1 cellular context compared by ENCODE assay signal in the genomic region with DNA sequence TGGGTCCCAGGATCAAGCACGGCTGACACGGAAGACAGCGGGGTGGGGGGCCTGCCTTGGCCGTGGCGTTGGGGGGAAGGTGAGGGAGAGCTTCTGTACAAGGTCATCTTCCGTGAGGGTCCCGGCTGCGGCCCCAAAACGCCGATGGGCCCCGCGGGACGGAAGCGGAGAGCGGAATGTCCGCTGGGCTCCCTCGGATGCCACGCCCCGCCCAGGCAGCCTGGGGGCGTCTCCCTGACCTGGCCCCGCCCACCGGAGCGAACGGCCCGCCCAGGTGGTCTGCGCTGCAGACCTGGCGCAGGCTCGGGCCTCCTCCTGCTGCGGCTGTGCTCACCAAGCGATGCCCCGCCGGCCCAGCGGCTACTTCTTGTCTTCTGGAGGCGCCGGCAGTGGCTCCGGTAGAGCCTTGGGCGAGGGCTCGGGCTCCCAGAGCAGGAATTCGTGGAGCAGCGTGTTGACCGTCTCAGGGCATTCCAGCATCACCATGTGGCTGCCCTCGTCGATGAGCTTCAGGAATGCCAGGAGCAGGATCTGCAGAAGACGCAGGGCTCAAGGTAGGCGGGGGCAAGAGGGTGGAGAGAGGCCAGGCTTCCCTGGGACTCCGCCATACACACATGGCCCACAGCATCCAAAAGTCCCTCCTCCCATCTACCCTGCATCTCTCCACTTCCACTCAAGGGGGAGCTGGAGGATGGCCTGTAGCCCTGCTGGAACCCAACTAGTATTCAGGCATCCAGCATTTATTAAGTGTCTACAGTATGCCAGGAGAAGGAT.
TF ChIP-seq lines count a peak whose summit lies in the region.

No MANE protein-coding gene starts in this region.

TF ChIP-seq in HCT116, 20 proteins besides CTCF, POLR2A, EP300 and RAD21 (continued from another document):
- TF ChIP-seq, protein P1, sequence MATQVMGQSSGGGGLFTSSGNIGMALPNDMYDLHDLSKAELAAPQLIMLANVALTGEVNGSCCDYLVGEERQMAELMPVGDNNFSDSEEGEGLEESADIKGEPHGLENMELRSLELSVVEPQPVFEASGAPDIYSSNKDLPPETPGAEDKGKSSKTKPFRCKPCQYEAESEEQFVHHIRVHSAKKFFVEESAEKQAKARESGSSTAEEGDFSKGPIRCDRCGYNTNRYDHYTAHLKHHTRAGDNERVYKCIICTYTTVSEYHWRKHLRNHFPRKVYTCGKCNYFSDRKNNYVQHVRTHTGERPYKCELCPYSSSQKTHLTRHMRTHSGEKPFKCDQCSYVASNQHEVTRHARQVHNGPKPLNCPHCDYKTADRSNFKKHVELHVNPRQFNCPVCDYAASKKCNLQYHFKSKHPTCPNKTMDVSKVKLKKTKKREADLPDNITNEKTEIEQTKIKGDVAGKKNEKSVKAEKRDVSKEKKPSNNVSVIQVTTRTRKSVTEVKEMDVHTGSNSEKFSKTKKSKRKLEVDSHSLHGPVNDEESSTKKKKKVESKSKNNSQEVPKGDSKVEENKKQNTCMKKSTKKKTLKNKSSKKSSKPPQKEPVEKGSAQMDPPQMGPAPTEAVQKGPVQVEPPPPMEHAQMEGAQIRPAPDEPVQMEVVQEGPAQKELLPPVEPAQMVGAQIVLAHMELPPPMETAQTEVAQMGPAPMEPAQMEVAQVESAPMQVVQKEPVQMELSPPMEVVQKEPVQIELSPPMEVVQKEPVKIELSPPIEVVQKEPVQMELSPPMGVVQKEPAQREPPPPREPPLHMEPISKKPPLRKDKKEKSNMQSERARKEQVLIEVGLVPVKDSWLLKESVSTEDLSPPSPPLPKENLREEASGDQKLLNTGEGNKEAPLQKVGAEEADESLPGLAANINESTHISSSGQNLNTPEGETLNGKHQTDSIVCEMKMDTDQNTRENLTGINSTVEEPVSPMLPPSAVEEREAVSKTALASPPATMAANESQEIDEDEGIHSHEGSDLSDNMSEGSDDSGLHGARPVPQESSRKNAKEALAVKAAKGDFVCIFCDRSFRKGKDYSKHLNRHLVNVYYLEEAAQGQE (IDR thresholded peaks at IDR 0.05; ENCODE audit: low read depth), result no peak
- TF ChIP-seq CEBPB (IDR thresholded peaks at IDR 0.05; ENCODE audit: low read depth), result no peak
- TF ChIP-seq ZFX (IDR thresholded peaks at IDR 0.05), result peak; percentile 68; the same call in 1 of the 2 replicates
- no peak for TF ChIP-seq ELF1 (IDR thresholded peaks at IDR 0.05; ENCODE audit: borderline replicate concordance, low read depth)
- TF ChIP-seq, protein P2, sequence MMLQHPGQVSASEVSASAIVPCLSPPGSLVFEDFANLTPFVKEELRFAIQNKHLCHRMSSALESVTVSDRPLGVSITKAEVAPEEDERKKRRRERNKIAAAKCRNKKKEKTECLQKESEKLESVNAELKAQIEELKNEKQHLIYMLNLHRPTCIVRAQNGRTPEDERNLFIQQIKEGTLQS (IDR thresholded peaks at IDR 0.05), result no peak
- no peak for TF ChIP-seq FOSL1 (IDR thresholded peaks at IDR 0.05; ENCODE audit: low read depth)
- TF ChIP-seq, protein P3, sequence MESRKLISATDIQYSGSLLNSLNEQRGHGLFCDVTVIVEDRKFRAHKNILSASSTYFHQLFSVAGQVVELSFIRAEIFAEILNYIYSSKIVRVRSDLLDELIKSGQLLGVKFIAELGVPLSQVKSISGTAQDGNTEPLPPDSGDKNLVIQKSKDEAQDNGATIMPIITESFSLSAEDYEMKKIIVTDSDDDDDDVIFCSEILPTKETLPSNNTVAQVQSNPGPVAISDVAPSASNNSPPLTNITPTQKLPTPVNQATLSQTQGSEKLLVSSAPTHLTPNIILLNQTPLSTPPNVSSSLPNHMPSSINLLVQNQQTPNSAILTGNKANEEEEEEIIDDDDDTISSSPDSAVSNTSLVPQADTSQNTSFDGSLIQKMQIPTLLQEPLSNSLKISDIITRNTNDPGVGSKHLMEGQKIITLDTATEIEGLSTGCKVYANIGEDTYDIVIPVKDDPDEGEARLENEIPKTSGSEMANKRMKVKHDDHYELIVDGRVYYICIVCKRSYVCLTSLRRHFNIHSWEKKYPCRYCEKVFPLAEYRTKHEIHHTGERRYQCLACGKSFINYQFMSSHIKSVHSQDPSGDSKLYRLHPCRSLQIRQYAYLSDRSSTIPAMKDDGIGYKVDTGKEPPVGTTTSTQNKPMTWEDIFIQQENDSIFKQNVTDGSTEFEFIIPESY (IDR thresholded peaks at IDR 0.05; ENCODE audit: extremely low read depth, insufficient replicate concordance, low read length), result no peak
- no peak for TF ChIP-seq SRF (IDR thresholded peaks at IDR 0.05; ENCODE audit: low read depth)
- no peak for TF ChIP-seq SIN3A (IDR thresholded peaks at IDR 0.05; ENCODE audit: low read depth)
- TF ChIP-seq CBX3 (IDR thresholded peaks at IDR 0.05; ENCODE audit: low read depth), result peak; percentile 43; the same call in 1 of the 2 replicates
- TF ChIP-seq ZNF274 (IDR thresholded peaks at IDR 0.05; ENCODE audit: low read depth, low read length), result no peak
- TF ChIP-seq EZH2phosphoT487 (IDR thresholded peaks at IDR 0.05; ENCODE audit: borderline replicate concordance), result no peak
- TF ChIP-seq JUND (IDR thresholded peaks at IDR 0.05), result no peak
- TF ChIP-seq EGR1 (IDR thresholded peaks at IDR 0.05; ENCODE audit: low read depth), result no peak
- no peak for TF ChIP-seq TCF7L2 (IDR thresholded peaks at IDR 0.05; ENCODE audit: borderline replicate concordance, extremely low read depth, insufficient read depth, insufficient read length)
- TF ChIP-seq EZH2 (IDR thresholded peaks at IDR 0.05), result no peak
TF ChIP-seq in HCT116: peak in this region for 6.
